27 cellular contexts compared by ENCODE assay signal in genomic region chr6:34549056-34549803, GRCh38. TPM values are rescaled to one million over a fixed set of nuclear protein-coding genes. Genes with fewer than 3 reads are reported as not detected.
"Had no signal": no experiment of that assay in that cellular context is flagged by ENCODE, and none has a peak within 500 bp of the region (broad histone marks: within the 10 kb centered on the region; RNA-seq: fewer than 3 reads in every experiment).

No MANE protein-coding gene starts in this region.

- H3K4me1 Mint-ChIP-seq: activated T-helper 17 cell treated with anti-CD3 and anti-CD28 coated beads, Interleukin-2, amount 50 U/mL, for 72 hours had no signal

- H3K36me3 Mint-ChIP-seq: activated naive CD8-positive, alpha-beta T cell treated with anti-CD3 and anti-CD28 coated beads for 36 hours; naive thymus-derived CD4-positive, alpha-beta T cell had no signal

- H3K9me3 Mint-ChIP-seq: activated naive CD8-positive, alpha-beta T cell treated with anti-CD3 and anti-CD28 coated beads for 36 hours; activated T-cell treated with anti-CD3 and anti-CD28 coated beads, Interleukin-2, amount 50 U/mL, for 24 hours; activated T-helper 17 cell treated with anti-CD3 and anti-CD28 coated beads, Interleukin-2, amount 50 U/mL, for 72 hours; neural crest cell had no signal

- H3K4me3 ChIP-seq: colonic mucosa, dorsolateral prefrontal cortex, lower lobe of right lung, sigmoid colon, thoracic aorta, upper lobe of right lung had no signal

- H3K36me3 ChIP-seq: colonic mucosa, lower lobe of right lung, sigmoid colon, thoracic aorta, upper lobe of right lung had no signal

- H3K27me3 ChIP-seq: colonic mucosa, dorsolateral prefrontal cortex, sigmoid colon, upper lobe of right lung had no signal

- H3K4me3 Mint-ChIP-seq: activated naive CD8-positive, alpha-beta T cell treated with anti-CD3 and anti-CD28 coated beads for 36 hours; activated T-cell treated with anti-CD3 and anti-CD28 coated beads, Interleukin-2, amount 50 U/mL, for 24 hours; activated T-helper 17 cell treated with anti-CD3 and anti-CD28 coated beads, Interleukin-2, amount 50 U/mL, for 72 hours; naive thymus-derived CD4-positive, alpha-beta T cell; neural crest cell had no signal

- H3K9me3 ChIP-seq: colonic mucosa, lower lobe of right lung, sigmoid colon, thoracic aorta, upper lobe of right lung had no signal

- H3K4me1 ChIP-seq: upper lobe of right lung had no signal

- H3K27ac Mint-ChIP-seq: activated naive CD8-positive, alpha-beta T cell treated with anti-CD3 and anti-CD28 coated beads for 36 hours; activated T-cell treated with anti-CD3 and anti-CD28 coated beads, Interleukin-2, amount 50 U/mL, for 24 hours; activated T-helper 17 cell treated with anti-CD3 and anti-CD28 coated beads, Interleukin-2, amount 50 U/mL, for 72 hours had no signal

- H3K27me3 Mint-ChIP-seq: activated T-cell treated with anti-CD3 and anti-CD28 coated beads, Interleukin-2, amount 50 U/mL, for 24 hours had no signal

- H3K27ac ChIP-seq: dorsolateral prefrontal cortex, lower lobe of right lung, sigmoid colon, thoracic aorta, upper lobe of right lung had no signal

- ATAC-seq: activated T-helper 17 cell treated with anti-CD3 and anti-CD28 coated beads, Interleukin-2, amount 50 U/mL, for 72 hours; left lobe of liver; lower lobe of right lung; naive thymus-derived CD4-positive, alpha-beta T cell; upper lobe of right lung had no signal

- DNase-seq: activated CD4-positive, alpha-beta T cell treated with anti-CD3 and anti-CD28 coated beads for 1 hour; activated CD4-positive, alpha-beta T cell treated with anti-CD3 and anti-CD28 coated beads, Interleukin-2, amount 50 U/mL, for 1 hour; activated CD8-positive, alpha-beta memory T cell treated with anti-CD3 and anti-CD28 coated beads, Interleukin-2, amount 50 U/mL, for 4 hours; activated naive CD4-positive, alpha-beta T cell; activated naive CD8-positive, alpha-beta T cell treated with anti-CD3 and anti-CD28 coated beads for 36 hours; activated T-cell treated with anti-CD3 and anti-CD28 coated beads, Interleukin-2, amount 50 U/mL, for 24 hours; colonic mucosa; dorsolateral prefrontal cortex; foreskin fibroblast; kidney; lower lobe of right lung; naive thymus-derived CD4-positive, alpha-beta T cell; retina; sigmoid colon; stimulated activated CD4-positive, alpha-beta T cell treated with anti-CD3 and anti-CD28 coated beads, Interleukin-2, amount 100 ng/mL, for 48 hours; stimulated activated CD8-positive, alpha-beta memory T cell treated with anti-CD3 and anti-CD28 coated beads, Interleukin-4, amount 100 ng/mL, for 48 hours; stimulated activated naive CD4-positive, alpha-beta T cell; upper lobe of right lung had no signal

RNA-seq across cellular contexts. Expression of gene SPDEF, which starts 6.9 kb away (rescaled TPM):
- total RNA-seq: activated naive CD8-positive, alpha-beta T cell treated with anti-CD3 and anti-CD28 coated beads for 36 hours; epithelial cell of proximal tubule; glomerular endothelial cell; osteoblast; posterior vena cava; T-helper 2 cell treated with Interferon-gamma antibody and Interleukin-4, amounts not matched to agents 100 ng/mL and 5 ng/mL, for 36 hours; thoracic aorta had no signal
